ENCODE assay signal across 10 cellular contexts in genomic region chr12:131948166-131948712, GRCh38. TPM values are rescaled to one million over a fixed set of nuclear protein-coding genes. Genes with fewer than 3 reads are reported as not detected.
A peak's percentile ranks its signal among the peaks of the same experiment; 100 is the strongest.
DNase-seq lines count a peak whose midpoint lies in the region; ATAC-seq and TF ChIP-seq lines count a peak whose summit lies in the region.
"Had no signal": no experiment of that assay in that cellular context is flagged by ENCODE, and none has a peak within 500 bp of the region (broad histone marks: within the 10 kb centered on the region; RNA-seq: fewer than 3 reads in every experiment).

No MANE protein-coding gene starts in this region.

- ATAC-seq in activated T-helper 17 cell treated with anti-CD3 and anti-CD28 coated beads, Interleukin-2, amount 50 U/mL, for 72 hours (replicated peaks): no peak
- no peak for ATAC-seq in memory B cell (ENCODE audit: low read depth)

- H3K27me3 ChIP-seq in tibial artery: no peaks in the 10 kb centered on the region
- H3K27me3 ChIP-seq in H7 (ENCODE audit: control insufficient read depth, insufficient read depth, low read length): no peaks in the 10 kb centered on the region

- H3K36me3 Mint-ChIP-seq in activated naive CD4-positive, alpha-beta T cell treated with anti-CD3 and anti-CD28 coated beads for 36 hours (ENCODE audit: low read depth): peaks cover 15% of the 10 kb centered on the region
- peaks cover 24% of the 10 kb centered on the region for H3K36me3 Mint-ChIP-seq in activated T-helper 17 cell treated with anti-CD3 and anti-CD28 coated beads, Interleukin-2, amount 50 U/mL, for 72 hours (ENCODE audit: low read depth)
- H3K36me3 Mint-ChIP-seq in memory B cell: peaks cover 7% of the 10 kb centered on the region

- intact Hi-C loops in activated naive CD4-positive, alpha-beta T cell treated with anti-CD3 and anti-CD28 coated beads for 36 hours (cut with micrococcal nuclease): loop anchor here (2.0 to 5.0 kb wide), 4 partner anchors 117 to 341 kb away; partner anchors contain the start of gene SFSWAP
- intact Hi-C loops in tibial artery (cut with DNase I; ENCODE audit: low total_unique reads): loop anchor here (5.0 kb wide), 1 partner anchor 51 kb away; no protein-coding TSS in a partner anchor

- DNase-seq in activated naive CD4-positive, alpha-beta T cell treated with anti-CD3 and anti-CD28 coated beads for 36 hours: no peak
- DNase-seq in activated naive CD4-positive, alpha-beta T cell treated with Interleukin-2 at 50 U/mL for 16 hours: no peak
- no peak for DNase-seq in memory B cell (ENCODE audit: low spot score in 2 of 2)
- DNase-seq in tibial artery: peak in 1 of 2 donors; percentile 21
- DNase-seq in DMS79 treated with DMSO at 0.1 percent for 48 hours (lab: John Stamatoyannopoulos, UW): no peak
- DNase-seq in GM19238 (ENCODE audit: insufficient read length, low spot score): no peak
- DNase-seq in H7: no peak
- DNase-seq: GDM1, NCI-H187 had no signal

- H3K4me1 ChIP-seq in tibial artery: peaks cover 0 to 40% (median 20%) of the 10 kb centered on the region in 4 donors

- peak overlapping the region; percentile 79 for H3K27ac Mint-ChIP-seq in activated naive CD4-positive, alpha-beta T cell treated with anti-CD3 and anti-CD28 coated beads for 36 hours
- peak overlapping the region; percentile 75 for H3K27ac Mint-ChIP-seq in activated T-helper 17 cell treated with anti-CD3 and anti-CD28 coated beads, Interleukin-2, amount 50 U/mL, for 72 hours
- peak overlapping the region; percentile 68 for H3K27ac Mint-ChIP-seq in memory B cell

- peaks cover 33% of the 10 kb centered on the region for H3K4me1 Mint-ChIP-seq in activated naive CD4-positive, alpha-beta T cell treated with anti-CD3 and anti-CD28 coated beads for 36 hours (ENCODE audit: low read depth)
- H3K4me1 Mint-ChIP-seq in activated T-helper 17 cell treated with anti-CD3 and anti-CD28 coated beads, Interleukin-2, amount 50 U/mL, for 72 hours: peaks cover 11% of the 10 kb centered on the region
- peaks cover 15% of the 10 kb centered on the region for H3K4me1 Mint-ChIP-seq in memory B cell

- no peaks in the 10 kb centered on the region for H3K9me3 ChIP-seq in tibial artery

- CTCF ChIA-PET in activated naive CD4-positive, alpha-beta T cell treated with anti-CD3 and anti-CD28 coated beads for 36 hours (lab: Charles Lee): no interaction called here

- no peaks in the 10 kb centered on the region for H3K27me3 Mint-ChIP-seq in activated naive CD4-positive, alpha-beta T cell treated with anti-CD3 and anti-CD28 coated beads for 36 hours (ENCODE audit: low read depth)
- no peaks in the 10 kb centered on the region for H3K27me3 Mint-ChIP-seq in activated T-helper 17 cell treated with anti-CD3 and anti-CD28 coated beads, Interleukin-2, amount 50 U/mL, for 72 hours
- H3K27me3 Mint-ChIP-seq in memory B cell: no peaks in the 10 kb centered on the region

- no peak for TF ChIP-seq CTCF in tibial artery (IDR thresholded peaks at IDR 0.05)

- H3K4me3 ChIP-seq in tibial artery: no peak overlapping the region
- no peak overlapping the region for H3K4me3 ChIP-seq in H7 (ENCODE audit: insufficient read depth, low read depth, low read length)

- peaks cover 6 to 19% (median 8%) of the 10 kb centered on the region in 3 donors for H3K36me3 ChIP-seq in tibial artery
- H3K36me3 ChIP-seq in H7 (replicated peaks; ENCODE audit: control insufficient read depth, insufficient read depth, low read length): peaks cover 7% of the 10 kb centered on the region

- no peaks in the 10 kb centered on the region for H3K9me3 Mint-ChIP-seq in activated naive CD4-positive, alpha-beta T cell treated with anti-CD3 and anti-CD28 coated beads for 36 hours
- H3K9me3 Mint-ChIP-seq in activated T-helper 17 cell treated with anti-CD3 and anti-CD28 coated beads, Interleukin-2, amount 50 U/mL, for 72 hours: no peaks in the 10 kb centered on the region
- H3K9me3 Mint-ChIP-seq in memory B cell: peaks cover 2% of the 10 kb centered on the region

- peak overlapping the region; percentile 80 to 86 for H3K27ac ChIP-seq in tibial artery

- no peak overlapping the region for H3K4me3 Mint-ChIP-seq in activated naive CD4-positive, alpha-beta T cell treated with anti-CD3 and anti-CD28 coated beads for 36 hours
- peak overlapping the region; percentile 66 for H3K4me3 Mint-ChIP-seq in activated T-helper 17 cell treated with anti-CD3 and anti-CD28 coated beads, Interleukin-2, amount 50 U/mL, for 72 hours
- no peak overlapping the region for H3K4me3 Mint-ChIP-seq in memory B cell

RNA-seq across cellular contexts. Expression of gene EP400, which starts 1.5 kb away (rescaled TPM):
- total RNA-seq in activated naive CD4-positive, alpha-beta T cell treated with anti-CD3 and anti-CD28 coated beads for 36 hours: 10 to 100 TPM; 36.8 to 40.6 TPM
- 10 to 100 TPM; 47.1 to 60.0 TPM for total RNA-seq in activated T-helper 17 cell treated with anti-CD3 and anti-CD28 coated beads, Interleukin-2, amount 50 U/mL, for 72 hours
- 7.4 and 9.9 TPM in 2 replicates for total RNA-seq in H7 (2014; rRNA removed; shearing (Covaris generic))

RNA-seq across cellular contexts. Expression of gene PUS1, which starts 19.2 kb away (rescaled TPM):
- total RNA-seq in activated naive CD4-positive, alpha-beta T cell treated with anti-CD3 and anti-CD28 coated beads for 36 hours: 10 to 100 TPM; 37.7 to 38.8 TPM
- 10 to 100 TPM; 31.5 to 75.2 TPM for total RNA-seq in activated T-helper 17 cell treated with anti-CD3 and anti-CD28 coated beads, Interleukin-2, amount 50 U/mL, for 72 hours
- total RNA-seq in H7 (2014; rRNA removed; shearing (Covaris generic)): 31.1 and 36.7 TPM in 2 replicates

RNA-seq across cellular contexts. Expression of gene ULK1, which starts 53.8 kb away (rescaled TPM):
- total RNA-seq in activated naive CD4-positive, alpha-beta T cell treated with anti-CD3 and anti-CD28 coated beads for 36 hours: 10 to 100 TPM; 13.6 to 15.6 TPM
- total RNA-seq in activated T-helper 17 cell treated with anti-CD3 and anti-CD28 coated beads, Interleukin-2, amount 50 U/mL, for 72 hours: 10 to 100 TPM; 14.7 to 21.5 TPM
- 15.7 and 18.8 TPM in 2 replicates for total RNA-seq in H7 (2014; rRNA removed; shearing (Covaris generic))
